ENCODE assay signal across 1 cellular context in genomic region chr1:27111771-27112573, GRCh38.
TF ChIP-seq lines count a peak whose summit lies in the region.

No MANE protein-coding gene starts in this region.

TF ChIP-seq in GM12878, 131 proteins besides CTCF, POLR2A, EP300 and RAD21 (continued from another document):
- TF ChIP-seq, protein P1, sequence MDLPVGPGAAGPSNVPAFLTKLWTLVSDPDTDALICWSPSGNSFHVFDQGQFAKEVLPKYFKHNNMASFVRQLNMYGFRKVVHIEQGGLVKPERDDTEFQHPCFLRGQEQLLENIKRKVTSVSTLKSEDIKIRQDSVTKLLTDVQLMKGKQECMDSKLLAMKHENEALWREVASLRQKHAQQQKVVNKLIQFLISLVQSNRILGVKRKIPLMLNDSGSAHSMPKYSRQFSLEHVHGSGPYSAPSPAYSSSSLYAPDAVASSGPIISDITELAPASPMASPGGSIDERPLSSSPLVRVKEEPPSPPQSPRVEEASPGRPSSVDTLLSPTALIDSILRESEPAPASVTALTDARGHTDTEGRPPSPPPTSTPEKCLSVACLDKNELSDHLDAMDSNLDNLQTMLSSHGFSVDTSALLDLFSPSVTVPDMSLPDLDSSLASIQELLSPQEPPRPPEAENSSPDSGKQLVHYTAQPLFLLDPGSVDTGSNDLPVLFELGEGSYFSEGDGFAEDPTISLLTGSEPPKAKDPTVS (IDR thresholded peaks at IDR 0.05; ENCODE audit: low read depth, low read length) = no peak
- TF ChIP-seq MAX (IDR thresholded peaks at IDR 0.05; ENCODE audit: low read depth, low read length) (no peak), ATF7 (IDR thresholded peaks at IDR 0.05; ENCODE audit: low read depth) (no peak), ZBTB4 (CRISPR knock-in tag; IDR thresholded peaks at IDR 0.05) (no peak), PAX8 (IDR thresholded peaks at IDR 0.05) (no peak), CUX1 (IDR thresholded peaks at IDR 0.05; ENCODE audit: insufficient replicate concordance, low read depth, low read length) (no peak), NR2C1 (IDR thresholded peaks at IDR 0.05) (no peak), EED (IDR thresholded peaks at IDR 0.05; ENCODE audit: low read depth) (peak; percentile 62; the same call in 1 of the 2 replicates)
- TF ChIP-seq, protein P2, sequence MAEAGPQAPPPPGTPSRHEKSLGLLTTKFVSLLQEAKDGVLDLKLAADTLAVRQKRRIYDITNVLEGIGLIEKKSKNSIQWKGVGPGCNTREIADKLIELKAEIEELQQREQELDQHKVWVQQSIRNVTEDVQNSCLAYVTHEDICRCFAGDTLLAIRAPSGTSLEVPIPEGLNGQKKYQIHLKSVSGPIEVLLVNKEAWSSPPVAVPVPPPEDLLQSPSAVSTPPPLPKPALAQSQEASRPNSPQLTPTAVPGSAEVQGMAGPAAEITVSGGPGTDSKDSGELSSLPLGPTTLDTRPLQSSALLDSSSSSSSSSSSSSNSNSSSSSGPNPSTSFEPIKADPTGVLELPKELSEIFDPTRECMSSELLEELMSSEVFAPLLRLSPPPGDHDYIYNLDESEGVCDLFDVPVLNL (IDR thresholded peaks at IDR 0.05; ENCODE audit: low read depth, low read length) = no peak
